Comparison of ENCODE assay signal across 16 cellular contexts in the genomic region with DNA sequence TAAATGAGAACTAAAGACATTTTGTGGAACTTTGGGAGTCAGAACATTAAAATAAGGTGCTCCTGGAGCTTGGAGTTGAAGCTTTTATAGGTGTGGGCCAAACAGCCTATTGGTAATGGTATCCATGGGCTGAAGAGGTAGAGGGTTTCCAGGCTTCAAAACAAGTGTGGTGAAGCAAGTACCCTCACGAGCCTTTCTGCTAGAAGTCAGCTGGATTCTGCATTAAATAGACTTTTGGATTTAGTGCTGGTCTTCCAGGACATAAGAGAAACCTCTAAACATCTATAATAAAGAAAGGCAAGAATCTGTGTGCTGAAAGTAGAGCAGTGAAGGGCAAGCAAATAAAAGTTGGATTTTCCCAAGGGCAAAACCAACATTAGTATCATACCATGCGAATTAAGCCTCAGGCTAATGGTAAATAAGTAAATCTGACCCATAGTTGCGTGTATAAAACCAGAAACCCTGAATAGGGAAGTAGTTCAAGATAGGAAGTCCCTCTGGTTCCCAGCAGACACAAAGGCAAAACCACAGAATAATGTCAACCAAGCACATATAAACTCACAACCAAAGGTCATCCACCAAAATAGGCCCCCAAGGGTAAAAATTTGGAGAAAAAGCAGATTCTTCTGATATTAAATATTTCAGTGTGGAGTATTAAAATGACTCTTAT.
DNase-seq lines count a peak whose midpoint lies in the region; ATAC-seq and TF ChIP-seq lines count a peak whose summit lies in the region.
"Had no signal": no experiment of that assay in that cellular context is flagged by ENCODE, and none has a peak within 500 bp of the region (broad histone marks: within the 10 kb centered on the region; RNA-seq: fewer than 3 reads in every experiment).

No MANE protein-coding gene starts in this region.

- DNase-seq in MV-4-11 (lab: John Stamatoyannopoulos, UW) (peak; percentile 85), midbrain (lab: John Stamatoyannopoulos, UW) (peak; percentile 1), stomach (no peak), SW480 (ENCODE audit: low spot score) (no peak), tibial artery (no peak)
- DNase-seq: activated CD8-positive, alpha-beta memory T cell treated with anti-CD3 and anti-CD28 coated beads for 24 hours; activated naive CD8-positive, alpha-beta T cell treated with anti-CD3 and anti-CD28 coated beads for 36 hours; Calu3; kidney; NCI-H1092; stimulated activated CD4-positive, alpha-beta T cell treated with anti-CD3 and anti-CD28 coated beads, Interleukin-12 subunit alpha, Interleukin-12 subunit beta, amount 100 ng/mL, for 4 hours had no signal

- no peak for TF ChIP-seq CTCF in stomach (IDR thresholded peaks at IDR 0.05)
- no peak for TF ChIP-seq CTCF in tibial artery (IDR thresholded peaks at IDR 0.05)

- H3K4me1 ChIP-seq in stomach (no peaks in the 10 kb centered on the region), tibial artery (no peaks in the 10 kb centered on the region)
- H3K4me1 ChIP-seq: vagina had no signal

- intact Hi-C loops in stomach (cut with DNase I; ENCODE audit: low total_unique reads) (no loop called here), tibial artery (cut with DNase I; ENCODE audit: low total_unique reads) (no loop called here)

- ATAC-seq in GM19043 (IDR thresholded peaks at IDR 0.05; ENCODE audit: low read depth, unreplicated experiment) (peak; percentile 53), HG02884 (IDR thresholded peaks at IDR 0.05; ENCODE audit: unreplicated experiment) (peak; percentile 65), GM21619 (IDR thresholded peaks at IDR 0.05; ENCODE audit: unreplicated experiment) (no peak)

- H3K27me3 ChIP-seq in stomach (no peaks in the 10 kb centered on the region), tibial artery (no peaks in the 10 kb centered on the region)
- H3K27me3 ChIP-seq: vagina had no signal

- no peak for TF ChIP-seq POLR2A in stomach (IDR thresholded peaks at IDR 0.05)

- H3K36me3 ChIP-seq in stomach (no peaks in the 10 kb centered on the region), tibial artery (no peaks in the 10 kb centered on the region)
- H3K36me3 ChIP-seq: neutrophil, vagina had no signal

- 33 to 61% (median 47%) methylated on average over 3 of the region's 3 CpGs for WGBS in stomach, 5 donors

- H3K27ac ChIP-seq in stomach (no peak overlapping the region), tibial artery (no peak overlapping the region)
- H3K27ac ChIP-seq: neutrophil, vagina had no signal

- H3K9me3 ChIP-seq in stomach (no peaks in the 10 kb centered on the region), tibial artery (no peaks in the 10 kb centered on the region)
- H3K9me3 ChIP-seq: neutrophil, vagina had no signal

- no peak for TF ChIP-seq EP300 in stomach (IDR thresholded peaks at IDR 0.05)

- H3K4me3 ChIP-seq in stomach (no peak overlapping the region), tibial artery (no peak overlapping the region)
- H3K4me3 ChIP-seq: vagina had no signal

Comparison
In these comparisons a context has a peak if more than half of its experiments do, and no peak if none do; other contexts are left out.
1. DNase-seq: peak in MV-4-11 (single experiment) and midbrain (single experiment); none in stomach (single experiment), SW480 (single experiment) and tibial artery (0 of 2).